8 cellular contexts compared by ENCODE assay signal in genomic region chr4:55321707-55322264, GRCh38. TPM values are rescaled to one million over a fixed set of nuclear protein-coding genes. Genes with fewer than 3 reads are reported as not detected.
DNase-seq lines count a peak whose midpoint lies in the region; ATAC-seq and TF ChIP-seq lines count a peak whose summit lies in the region.

No MANE protein-coding gene starts in this region.

- no peak overlapping the region for H3K4me2 ChIP-seq in osteoblast (ENCODE audit: insufficient read depth, low read length)

- H3K27me3 ChIP-seq in osteoblast (ENCODE audit: insufficient read depth, low read length): peaks cover 18% of the 10 kb centered on the region

- H3K27ac Mint-ChIP-seq in activated CD8-positive, alpha-beta memory T cell treated with anti-CD3 and anti-CD28 coated beads, Interleukin-2, amount 10 ng/mL, durations not matched to agents 7 days and 5 days: no peak overlapping the region

- H3K4me1 ChIP-seq in osteoblast (ENCODE audit: insufficient read depth, low read length): no peaks in the 10 kb centered on the region

- DNase-seq in DMS153 treated with DMSO at 0.1 percent for 48 hours (lab: John Stamatoyannopoulos, UW; ENCODE audit: unreplicated experiment) (peak; percentile 72), HS-5 (ENCODE audit: low read depth) (peak; percentile 43), NCI-H82 (lab: John Stamatoyannopoulos, UW) (peak; percentile 89), fibroblast of peridontal ligament (ENCODE audit: extremely low read depth) (peak; percentile 90), osteoblast (ENCODE audit: insufficient read length, low spot score, missing footprints) (no peak)
- peak; percentile 69 for DNase-seq in activated CD8-positive, alpha-beta memory T cell treated with anti-CD3 and anti-CD28 coated beads, Interleukin-2, amount 10 ng/mL, durations not matched to agents 7 days and 5 days

- H3K9me3 ChIP-seq in osteoblast (ENCODE audit: low read depth, low read length): no peaks in the 10 kb centered on the region

- TF ChIP-seq CTCF in osteoblast (IDR thresholded peaks at IDR 0.05; ENCODE audit: extremely low read depth, low read depth, low read length): peak; percentile 70

- H3K36me3 ChIP-seq in osteoblast (ENCODE audit: insufficient read depth, low read length): no peaks in the 10 kb centered on the region

- no peak overlapping the region for H3K4me3 Mint-ChIP-seq in activated CD8-positive, alpha-beta memory T cell treated with anti-CD3 and anti-CD28 coated beads, Interleukin-2, amount 10 ng/mL, durations not matched to agents 7 days and 5 days

- H3K27ac ChIP-seq in osteoblast (ENCODE audit: low read depth, low read length): no peak overlapping the region

- H3K4me3 ChIP-seq in osteoblast (ENCODE audit: insufficient read depth, low read length): no peak overlapping the region

- H3K9me3 Mint-ChIP-seq in activated CD8-positive, alpha-beta memory T cell treated with anti-CD3 and anti-CD28 coated beads, Interleukin-2, amount 10 ng/mL, durations not matched to agents 7 days and 5 days (ENCODE audit: low read depth): no peaks in the 10 kb centered on the region

- H4K20me1 ChIP-seq in osteoblast (ENCODE audit: insufficient read depth, low read length): no peaks in the 10 kb centered on the region

- H3K36me3 Mint-ChIP-seq in activated CD8-positive, alpha-beta memory T cell treated with anti-CD3 and anti-CD28 coated beads, Interleukin-2, amount 10 ng/mL, durations not matched to agents 7 days and 5 days: no peaks in the 10 kb centered on the region

- H3K27me3 Mint-ChIP-seq in activated CD8-positive, alpha-beta memory T cell treated with anti-CD3 and anti-CD28 coated beads, Interleukin-2, amount 10 ng/mL, durations not matched to agents 7 days and 5 days: peaks cover 11% of the 10 kb centered on the region

- H2AFZ ChIP-seq in osteoblast (ENCODE audit: low read length): no peak overlapping the region

- peaks cover 9% of the 10 kb centered on the region for H3K4me1 Mint-ChIP-seq in activated CD8-positive, alpha-beta memory T cell treated with anti-CD3 and anti-CD28 coated beads, Interleukin-2, amount 10 ng/mL, durations not matched to agents 7 days and 5 days

- ATAC-seq in activated CD8-positive, alpha-beta memory T cell treated with anti-CD3 and anti-CD28 coated beads, Interleukin-2, amount 10 ng/mL, durations not matched to agents 7 days and 5 days: no peak
- ATAC-seq in HG03439 (IDR thresholded peaks at IDR 0.05; ENCODE audit: unreplicated experiment): no peak
- no peak for ATAC-seq in GM21619 (IDR thresholded peaks at IDR 0.05; ENCODE audit: unreplicated experiment)

- CTCF ChIA-PET in activated CD8-positive, alpha-beta memory T cell treated with anti-CD3 and anti-CD28 coated beads, Interleukin-2, amount 10 ng/mL, durations not matched to agents 7 days and 5 days (lab: Charles Lee): interaction anchor here (1.6 to 3.1 kb wide), 2 partner anchors 9 to 138 kb away, joined by 6 to 9 read pairs; no protein-coding TSS in a partner anchor

- no peaks in the 10 kb centered on the region for H3K79me2 ChIP-seq in osteoblast (ENCODE audit: insufficient read depth, low read length)

RNA-seq across cellular contexts. Expression of gene SRD5A3, which starts 24.3 kb away (rescaled TPM):
- 1 to 10 TPM; 8.8 to 9.7 TPM for total RNA-seq in activated CD8-positive, alpha-beta memory T cell treated with anti-CD3 and anti-CD28 coated beads, Interleukin-2, amount 10 ng/mL, durations not matched to agents 7 days and 5 days
- 10.6 and 13.0 TPM in 2 replicates for total RNA-seq in osteoblast
